In genomic region chr6:131063764-131064272, GRCh38 we compare ENCODE assay signal across 8 cellular contexts. TPM values are rescaled to one million over a fixed set of nuclear protein-coding genes. Genes with fewer than 3 reads are reported as not detected.
A peak's percentile ranks its signal among the peaks of the same experiment; 100 is the strongest.
DNase-seq lines count a peak whose midpoint lies in the region; ATAC-seq, FAIRE-seq and TF ChIP-seq lines count a peak whose summit lies in the region.

No MANE protein-coding gene starts in this region.

- peak overlapping the region; percentile 92 for H3K4me3 ChIP-seq in ACC112 (ENCODE audit: low read depth, low read length)
- peak overlapping the region; percentile 87 for H3K4me3 ChIP-seq in PC-3 (ENCODE audit: low read length)
- peak overlapping the region; percentile 34 to 81 (median 58) for H3K4me3 ChIP-seq in fibroblast of lung (replicated peaks in 1 of 4; ENCODE audit: control extremely low read depth in 1 of 4, insufficient read depth in 1 of 4, low read depth in 3 of 4, low read length in 4 of 4)
- H3K4me3 ChIP-seq in skeletal muscle satellite cell (ENCODE audit: low read length) = peak overlapping the region; percentile 88

- ATAC-seq in PC-3 = no peak
- no peak for ATAC-seq in HG02763 (IDR thresholded peaks at IDR 0.05; ENCODE audit: unreplicated experiment)

- FAIRE-seq in GM19239 (lab: Jason Lieb, UNC) (peak; percentile 31), urothelium cell line (lab: Jason Lieb, UNC) (no peak), GM12891 (lab: Jason Lieb, UNC) (no peak)

- intact Hi-C loops in PC-3 (cut with micrococcal nuclease) = loop anchor here (2.0 kb wide), 2 partner anchors 39 to 131 kb away; no protein-coding TSS in a partner anchor

- BruUV-seq in PC-3 (replicated peaks; lab: Mats Ljungman, UMichigan) = no TSS peak

- H4K20me1 ChIP-seq in PC-3 (ENCODE audit: low read length) = no peaks in the 10 kb centered on the region
- H4K20me1 ChIP-seq in fibroblast of lung (ENCODE audit: control insufficient read depth, extremely low read depth, insufficient read depth, low read length) = no peaks in the 10 kb centered on the region

- TF ChIP-seq CTCF in PC-3 (conservative IDR thresholded peaks at IDR 0.05; ENCODE audit: low read depth, low read length) = no peak
- TF ChIP-seq CTCF in fibroblast of lung (conservative IDR thresholded peaks at IDR 0.05 in 1 of 2, IDR thresholded peaks at IDR 0.05 in 1 of 2; ENCODE audit: low read depth in 1 of 2, low read length in 2 of 2) = no peak

- peaks cover 4% of the 10 kb centered on the region for H3F3A ChIP-seq in PC-3 (ENCODE audit: low read length, unreplicated experiment)

- no peaks in the 10 kb centered on the region for H3K9me2 ChIP-seq in PC-3 (replicated peaks; ENCODE audit: low read length)

- POLR2A ChIA-PET in PC-3 (lab: Charles Lee; ENCODE audit: unreplicated experiment) = no interaction called here

- H3K9ac ChIP-seq in PC-3 (ENCODE audit: low read length) = peak overlapping the region; percentile 39
- no peak overlapping the region for H3K9ac ChIP-seq in fibroblast of lung (ENCODE audit: insufficient read depth, low read length)
- peak overlapping the region; percentile 81 for H3K9ac ChIP-seq in skeletal muscle satellite cell (ENCODE audit: low read depth, low read length)

- peak overlapping the region; percentile 90 for H3K4me2 ChIP-seq in PC-3 (ENCODE audit: low read length)
- H3K4me2 ChIP-seq in fibroblast of lung (ENCODE audit: extremely low read depth, insufficient read depth, low read length) = peak overlapping the region; percentile 38
- peak overlapping the region; percentile 89 for H3K4me2 ChIP-seq in skeletal muscle satellite cell (ENCODE audit: low read length)

- DNase-seq in GM19239 (ENCODE audit: insufficient read length, low spot score) (no peak), PC-3 (no peak), fibroblast of lung (ENCODE audit: low read depth in 2 of 2) (no peak), urothelium cell line (ENCODE audit: low spot score) (no peak), GM12891 (ENCODE audit: insufficient read length, low spot score) (no peak)

- no peaks in the 10 kb centered on the region for H3K9me3 ChIP-seq in PC-3 (ENCODE audit: low read length)
- no peaks in the 10 kb centered on the region for H3K9me3 ChIP-seq in fibroblast of lung (ENCODE audit: control insufficient read depth, insufficient read depth, low read depth, low read length)
- no peaks in the 10 kb centered on the region for H3K9me3 ChIP-seq in skeletal muscle satellite cell (replicated peaks; ENCODE audit: low read length)

- CTCF ChIA-PET in PC-3 (lab: Charles Lee) = no interaction called here

- H3K27me3 ChIP-seq in ACC112 (ENCODE audit: insufficient read depth, low read length) (no peaks in the 10 kb centered on the region), PC-3 (ENCODE audit: low read length) (no peaks in the 10 kb centered on the region), fibroblast of lung (ENCODE audit: control insufficient read depth, insufficient read depth, low read length) (no peaks in the 10 kb centered on the region), skeletal muscle satellite cell (ENCODE audit: control insufficient read depth, insufficient read depth, low read length) (no peaks in the 10 kb centered on the region)

- peak overlapping the region; percentile 88 for H2AFZ ChIP-seq in ACC112 (ENCODE audit: low read length, unreplicated experiment)
- H2AFZ ChIP-seq in PC-3 (ENCODE audit: low read length) = peak overlapping the region; percentile 87
- H2AFZ ChIP-seq in fibroblast of lung (ENCODE audit: low read length) = peak overlapping the region; percentile 59

- H3K36me3 ChIP-seq in ACC112 (ENCODE audit: insufficient read depth, low read length) (no peaks in the 10 kb centered on the region), PC-3 (ENCODE audit: low read depth, low read length) (no peaks in the 10 kb centered on the region), fibroblast of lung (ENCODE audit: control insufficient read depth, insufficient read depth, low read length) (no peaks in the 10 kb centered on the region), skeletal muscle satellite cell (ENCODE audit: insufficient read depth, low read length) (no peaks in the 10 kb centered on the region)

- H3K27ac ChIP-seq in ACC112 (ENCODE audit: low read depth, low read length) (peak overlapping the region; percentile 79), PC-3 (ENCODE audit: low read length) (peak overlapping the region; percentile 78), fibroblast of lung (ENCODE audit: insufficient read depth, low read length) (peak overlapping the region; percentile 48)

- H3K4me1 ChIP-seq in ACC112 (ENCODE audit: control insufficient read depth, insufficient read depth, low read length, unreplicated experiment) (peaks cover 33% of the 10 kb centered on the region), PC-3 (ENCODE audit: insufficient read depth, low read length) (peaks cover 44% of the 10 kb centered on the region), fibroblast of lung (ENCODE audit: control insufficient read depth, extremely low read depth, insufficient read depth, low read length) (peaks cover 9% of the 10 kb centered on the region), skeletal muscle satellite cell (ENCODE audit: control insufficient read depth, insufficient read depth, low read length) (peaks cover 33% of the 10 kb centered on the region)

- TF ChIP-seq POLR2A in GM12891 (IDR thresholded peaks at IDR 0.05; ENCODE audit: low read depth, low read length) = no peak

- H3K79me2 ChIP-seq in ACC112 (ENCODE audit: control insufficient read depth, insufficient read depth, low read length, unreplicated experiment) (peaks cover 39% of the 10 kb centered on the region), PC-3 (ENCODE audit: low read length) (peaks cover 41% of the 10 kb centered on the region), fibroblast of lung (ENCODE audit: control insufficient read depth, insufficient read depth, low read length) (peaks cover 37% of the 10 kb centered on the region)

TF ChIP-seq in GM12891, 5 proteins besides CTCF, POLR2A, EP300 and RAD21:
- TF ChIP-seq POU2F2 (IDR thresholded peaks at IDR 0.05; ENCODE audit: low read depth, low read length) (no peak), POLR2AphosphoS5 (IDR thresholded peaks at IDR 0.05; ENCODE audit: low read depth, low read length) (no peak), PAX5 (IDR thresholded peaks at IDR 0.05; ENCODE audit: insufficient read depth, low read length, severe bottlenecking) (no peak)

RNA-seq across cellular contexts. Expression of gene EPB41L2, which starts 0.8 kb away (rescaled TPM):
- total RNA-seq in PC-3 (2014; rRNA removed) (26.9 and 39.9 TPM in 2 replicates), fibroblast of lung (68.3 and 113 TPM in 2 replicates)
- polyA plus RNA-seq in fibroblast of lung = 146 and 264 TPM in 2 replicates
- 119 and 231 TPM in 2 replicates for polyA plus RNA-seq in fibroblast of lung (2012)
- polyA minus RNA-seq in fibroblast of lung (ENCODE audit: low replicate concordance) = 250 and 335 TPM in 2 replicates
- total RNA-seq in skeletal muscle satellite cell (2012; rRNA removed) = 31.2 and 40.6 TPM in 2 replicates
- 7.3 TPM for polyA plus RNA-seq in GM12891 (2012; ENCODE audit: low read depth, missing spikeins)

Comparison
In these comparisons a context has a peak if more than half of its experiments do, and no peak if none do; other contexts are left out.
1. H3K4me2 ChIP-seq: peak in every context shown above with its lines; median percentile 90 in PC-3; 89 in skeletal muscle satellite cell; 38 in fibroblast of lung.